12 cellular contexts compared by ENCODE assay signal in the genomic region with DNA sequence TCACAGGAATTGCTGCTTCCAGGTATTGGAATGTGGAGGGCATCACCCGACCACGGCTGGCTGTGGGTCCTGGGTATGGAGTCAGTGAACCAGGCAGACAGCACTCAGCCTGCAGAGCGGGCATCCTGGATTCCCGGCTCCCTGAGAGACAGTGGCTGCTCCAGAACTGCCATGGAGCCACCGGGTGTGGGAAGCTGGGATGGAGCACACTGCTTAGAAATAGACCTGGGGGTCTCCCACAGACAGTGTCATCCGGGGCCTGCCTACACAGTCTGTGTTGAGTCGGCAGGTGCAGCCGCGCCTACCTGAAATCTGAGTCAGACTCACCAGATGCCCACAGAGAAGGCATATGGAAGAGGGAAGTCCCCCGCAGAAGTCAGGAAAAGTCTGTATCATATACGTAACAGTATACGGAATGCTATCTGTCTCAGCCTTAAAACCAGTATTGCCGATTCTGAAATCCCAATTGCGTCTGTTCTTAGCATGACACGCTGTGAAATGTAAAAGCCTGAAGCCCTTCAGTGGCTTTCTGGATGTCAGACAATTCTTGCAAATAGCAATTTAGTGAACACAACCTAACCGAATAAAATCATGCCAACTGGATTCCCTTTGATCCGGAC.
DNase-seq lines count a peak whose midpoint lies in the region; ATAC-seq and TF ChIP-seq lines count a peak whose summit lies in the region.
"Had no signal": no experiment of that assay in that cellular context is flagged by ENCODE, and none has a peak within 500 bp of the region (broad histone marks: within the 10 kb centered on the region; RNA-seq: fewer than 3 reads in every experiment).

No MANE protein-coding gene starts in this region.

- intact Hi-C loops in cardiac septum (cut with DNase I), result loop anchor here (10.0 kb wide), 1 partner anchor 464 kb away; no protein-coding TSS in a partner anchor
- intact Hi-C loops in left ventricle myocardium inferior (cut with micrococcal nuclease), result no loop called here
- intact Hi-C loops in activated CD8-positive, alpha-beta T cell treated with anti-CD3 and anti-CD28 coated beads for 36 hours (cut with micrococcal nuclease), result no loop called here
- intact Hi-C loops in testis (cut with DNase I; ENCODE audit: low total_unique reads), result no loop called here

- peaks cover 31% of the 10 kb centered on the region for H3K9me3 Mint-ChIP-seq in osteocyte (ENCODE audit: unreplicated experiment)
- no peaks in the 10 kb centered on the region for H3K9me3 Mint-ChIP-seq in activated CD8-positive, alpha-beta T cell treated with anti-CD3 and anti-CD28 coated beads for 36 hours

- H3K9me3 ChIP-seq in left ventricle myocardium inferior (replicated peaks) (no peaks in the 10 kb centered on the region), testis (no peaks in the 10 kb centered on the region)

- ATAC-seq in activated CD8-positive, alpha-beta T cell treated with anti-CD3 and anti-CD28 coated beads for 36 hours, result no peak
- ATAC-seq: GM23338 had no signal

- H3K4me1 Mint-ChIP-seq in osteocyte (ENCODE audit: unreplicated experiment), result no peaks in the 10 kb centered on the region
- no peaks in the 10 kb centered on the region for H3K4me1 Mint-ChIP-seq in activated CD8-positive, alpha-beta T cell treated with anti-CD3 and anti-CD28 coated beads for 36 hours (ENCODE audit: low read depth)
- H3K4me1 Mint-ChIP-seq: CD14-positive monocyte had no signal

- no peak overlapping the region for H3K4me3 Mint-ChIP-seq in osteocyte (ENCODE audit: unreplicated experiment)
- H3K4me3 Mint-ChIP-seq in activated CD8-positive, alpha-beta T cell treated with anti-CD3 and anti-CD28 coated beads for 36 hours, result no peak overlapping the region
- H3K4me3 Mint-ChIP-seq: CD14-positive monocyte, GM23338 had no signal

- H3K27me3 ChIP-seq in left ventricle myocardium inferior (ENCODE audit: low read depth) (no peaks in the 10 kb centered on the region), testis (no peaks in the 10 kb centered on the region)

- DNase-seq in cardiac septum (ENCODE audit: low spot score) (peak; percentile 66), left ventricle myocardium inferior (no peak), cerebellar cortex (ENCODE audit: low spot score) (peak; percentile 50), osteocyte (ENCODE audit: extremely low spot score, unreplicated experiment) (peak; percentile 82), testis (no peak)
- no peak for DNase-seq in stimulated activated CD4-positive, alpha-beta T cell treated with anti-CD3 and anti-CD28 coated beads, Interleukin-2, amount 100 ng/mL, for 24 hours
- no peak for DNase-seq in activated CD8-positive, alpha-beta T cell treated with anti-CD3 and anti-CD28 coated beads for 36 hours
- DNase-seq: DMS153, NCI-H1105 treated with DMSO at 0.1 percent for 48 hours, NCI-H187 treated with DMSO at 0.1 percent for 48 hours had no signal

- H3K4me3 ChIP-seq in left ventricle myocardium inferior (no peak overlapping the region), testis (no peak overlapping the region)
- H3K4me3 ChIP-seq: GM23338 had no signal

- H3K4me1 ChIP-seq in left ventricle myocardium inferior (peaks cover 10% of the 10 kb centered on the region), testis (no peaks in the 10 kb centered on the region)

- H3K27ac ChIP-seq in left ventricle myocardium inferior (replicated peaks) (no peak overlapping the region), testis (no peak overlapping the region)

- POLR2A ChIA-PET in activated CD8-positive, alpha-beta T cell treated with anti-CD3 and anti-CD28 coated beads for 36 hours (lab: Charles Lee), result no interaction called here

- H3K36me3 Mint-ChIP-seq in osteocyte (ENCODE audit: unreplicated experiment), result no peaks in the 10 kb centered on the region
- no peaks in the 10 kb centered on the region for H3K36me3 Mint-ChIP-seq in activated CD8-positive, alpha-beta T cell treated with anti-CD3 and anti-CD28 coated beads for 36 hours (ENCODE audit: low read depth)
- H3K36me3 Mint-ChIP-seq: CD14-positive monocyte had no signal

- H3K36me3 ChIP-seq in left ventricle myocardium inferior, result no peaks in the 10 kb centered on the region
- H3K36me3 ChIP-seq in testis (ENCODE audit: low read depth, missing control alignments), result no peaks in the 10 kb centered on the region

- WGBS in testis, 2 donors, result 94 to 96% methylated on average over 17 of the region's 17 CpGs

- TF ChIP-seq CTCF in left ventricle myocardium inferior (IDR thresholded peaks at IDR 0.05; ENCODE audit: borderline replicate concordance) (no peak), osteocyte (IDR thresholded peaks at IDR 0.05) (no peak), testis (IDR thresholded peaks at IDR 0.05) (no peak)
- TF ChIP-seq CTCF in activated CD8-positive, alpha-beta T cell treated with anti-CD3 and anti-CD28 coated beads for 36 hours (IDR thresholded peaks at IDR 0.05), result no peak

- H3K27me3 Mint-ChIP-seq in osteocyte (ENCODE audit: unreplicated experiment), result no peaks in the 10 kb centered on the region
- no peaks in the 10 kb centered on the region for H3K27me3 Mint-ChIP-seq in activated CD8-positive, alpha-beta T cell treated with anti-CD3 and anti-CD28 coated beads for 36 hours

- no peak overlapping the region for H3K27ac Mint-ChIP-seq in osteocyte (ENCODE audit: unreplicated experiment)
- H3K27ac Mint-ChIP-seq in activated CD8-positive, alpha-beta T cell treated with anti-CD3 and anti-CD28 coated beads for 36 hours, result no peak overlapping the region
- H3K27ac Mint-ChIP-seq: CD14-positive monocyte, GM23338 had no signal

- TF ChIP-seq POLR2A in testis (IDR thresholded peaks at IDR 0.05), result no peak

- CTCF ChIA-PET in activated CD8-positive, alpha-beta T cell treated with anti-CD3 and anti-CD28 coated beads for 36 hours (lab: Charles Lee), result no interaction called here

Comparison
In these comparisons a context has a peak if more than half of its experiments do, and no peak if none do; other contexts are left out.
1. DNase-seq: peak in cardiac septum (single experiment), cerebellar cortex (single experiment) and osteocyte (single experiment); none in left ventricle myocardium inferior (single experiment), stimulated activated CD4-positive, alpha-beta T cell treated with anti-CD3 and anti-CD28 coated beads, Interleukin-2, amount 100 ng/mL, for 24 hours (0 of 2), activated CD8-positive, alpha-beta T cell treated with anti-CD3 and anti-CD28 coated beads for 36 hours (single experiment) and testis (single experiment).